1 cellular context compared by ENCODE assay signal in genomic region chr5:140362875-140363630, GRCh38.
TF ChIP-seq lines count a peak whose summit lies in the region.

No MANE protein-coding gene starts in this region.

TF ChIP-seq in HepG2, 621 proteins besides CTCF, POLR2A, EP300 and RAD21 (continued from another document and continues in another):
- TF ChIP-seq BCL6 (CRISPR knock-in tag; IDR thresholded peaks at IDR 0.05) (peak; percentile 64), ZFP82 (CRISPR knock-in tag; IDR thresholded peaks at IDR 0.05; ENCODE audit: borderline replicate concordance) (no peak), NKX3-1 (CRISPR knock-in tag; IDR thresholded peaks at IDR 0.05) (no peak), TOPORS (CRISPR knock-in tag; IDR thresholded peaks at IDR 0.05) (no peak), KDM3A (CRISPR knock-in tag; IDR thresholded peaks at IDR 0.05; ENCODE audit: low read depth) (peak; percentile 38; the same call in 1 of the 2 replicates), ZNF616 (CRISPR knock-in tag; IDR thresholded peaks at IDR 0.05; ENCODE audit: low read depth) (no peak; the same call in 1 of the 2 replicates), PHF5A (CRISPR knock-in tag; IDR thresholded peaks at IDR 0.05; ENCODE audit: low read depth, unreplicated experiment) (no peak), ZNF672 (CRISPR knock-in tag; IDR thresholded peaks at IDR 0.05) (no peak), SALL1 (CRISPR knock-in tag; IDR thresholded peaks at IDR 0.05) (peak; percentile 77), SNAPC5 (CRISPR knock-in tag; IDR thresholded peaks at IDR 0.05; ENCODE audit: borderline replicate concordance) (no peak), GABPB1 (CRISPR knock-in tag; IDR thresholded peaks at IDR 0.05) (peak; percentile 64; the same call in 1 of the 2 replicates), STAG1 (CRISPR knock-in tag; IDR thresholded peaks at IDR 0.05) (peak; percentile 86), ZNF430 (CRISPR knock-in tag; IDR thresholded peaks at IDR 0.05) (no peak), POLR2AphosphoS5 (IDR thresholded peaks at IDR 0.05; ENCODE audit: low read depth, low read length) (no peak), LCORL (IDR thresholded peaks at IDR 0.05) (no peak), LCORL (CRISPR knock-in tag; IDR thresholded peaks at IDR 0.05) (no peak; the same call in 1 of the 2 replicates), CHCHD3 (CRISPR knock-in tag; IDR thresholded peaks at IDR 0.05) (no peak), PAX8 (CRISPR knock-in tag; IDR thresholded peaks at IDR 0.05; ENCODE audit: borderline replicate concordance) (no peak), PHF8 (CRISPR knock-in tag; IDR thresholded peaks at IDR 0.05) (0 out of 2 replicates have a peak, but pooled peaks have one; percentile 22), MAFF (IDR thresholded peaks at IDR 0.05; ENCODE audit: low read depth, low read length) (no peak), GATAD1 (CRISPR knock-in tag; IDR thresholded peaks at IDR 0.05) (no peak), RXRB (CRISPR knock-in tag; IDR thresholded peaks at IDR 0.05; ENCODE audit: borderline replicate concordance) (peak; percentile 88), SMARCC2 (IDR thresholded peaks at IDR 0.05) (no peak), ZNF317 (CRISPR knock-in tag; IDR thresholded peaks at IDR 0.05) (0 out of 2 replicates have a peak, but pooled peaks have one; percentile 32), IRF2 (CRISPR knock-in tag; IDR thresholded peaks at IDR 0.05) (peak; percentile 70; the same call in 1 of the 2 replicates), ZNF737 (CRISPR knock-in tag; IDR thresholded peaks at IDR 0.05; ENCODE audit: borderline replicate concordance) (no peak), SAP130 (CRISPR knock-in tag; IDR thresholded peaks at IDR 0.05; ENCODE audit: low read depth) (peak; percentile 71), REL (CRISPR knock-in tag; conservative IDR thresholded peaks at IDR 0.05) (no peak), PHF20 (CRISPR knock-in tag; IDR thresholded peaks at IDR 0.05) (no peak), TBX2 (CRISPR knock-in tag; IDR thresholded peaks at IDR 0.05; ENCODE audit: borderline replicate concordance) (peak; percentile 71), ZNF598 (CRISPR knock-in tag; IDR thresholded peaks at IDR 0.05; ENCODE audit: borderline replicate concordance) (no peak), TRIM24 (CRISPR knock-in tag; IDR thresholded peaks at IDR 0.05) (peak; percentile 66; the same call in 1 of the 2 replicates), ZNF451 (CRISPR knock-in tag; IDR thresholded peaks at IDR 0.05) (0 out of 2 replicates have a peak, but pooled peaks have one; percentile 48), ZNF570 (CRISPR knock-in tag; IDR thresholded peaks at IDR 0.05; ENCODE audit: borderline replicate concordance) (no peak), ZBTB3 (CRISPR knock-in tag; IDR thresholded peaks at IDR 0.05; ENCODE audit: borderline replicate concordance, low read depth) (no peak), FOXM1 (CRISPR knock-in tag; IDR thresholded peaks at IDR 0.05) (no peak), GRHL1 (CRISPR knock-in tag; conservative IDR thresholded peaks at IDR 0.05) (no peak), ZNF510 (CRISPR knock-in tag; IDR thresholded peaks at IDR 0.05; ENCODE audit: low read depth) (peak; percentile 88), NR2F6 (IDR thresholded peaks at IDR 0.05) (no peak; the same call in 1 of the 2 replicates), NR2F6 (CRISPR knock-in tag; IDR thresholded peaks at IDR 0.05) (peak; percentile 59; the same call in 1 of the 2 replicates), PCBP2 (optimal IDR thresholded peaks at IDR 0.05; ENCODE audit: low read depth, low read length, poor library complexity, severe bottlenecking) (no peak), THAP7 (CRISPR knock-in tag; IDR thresholded peaks at IDR 0.05) (no peak), TEAD3 (CRISPR knock-in tag; optimal IDR thresholded peaks at IDR 0.05; ENCODE audit: borderline replicate concordance) (peak; percentile 32), ZNF709 (CRISPR knock-in tag; IDR thresholded peaks at IDR 0.05) (peak; percentile 63; the same call in 1 of the 2 replicates), PCBP1 (IDR thresholded peaks at IDR 0.05; ENCODE audit: borderline replicate concordance, low read depth, low read length) (no peak), ZFAT (CRISPR knock-in tag; conservative IDR thresholded peaks at IDR 0.05) (no peak), ZNF768 (CRISPR knock-in tag; IDR thresholded peaks at IDR 0.05) (peak; percentile 33; the same call in 1 of the 2 replicates), ZNF224 (CRISPR knock-in tag; IDR thresholded peaks at IDR 0.05) (no peak), ZNF816 (CRISPR knock-in tag; IDR thresholded peaks at IDR 0.05; ENCODE audit: borderline replicate concordance) (no peak), ZFP90 (CRISPR knock-in tag; IDR thresholded peaks at IDR 0.05; ENCODE audit: borderline replicate concordance) (no peak), HNF4G (IDR thresholded peaks at IDR 0.05; ENCODE audit: borderline replicate concordance, low read depth, low read length) (no peak), HNF4G (CRISPR knock-in tag; IDR thresholded peaks at IDR 0.05; ENCODE audit: borderline replicate concordance, low read depth) (no peak), ZNF574 (CRISPR knock-in tag; IDR thresholded peaks at IDR 0.05) (peak; percentile 71), WIZ (CRISPR knock-in tag; IDR thresholded peaks at IDR 0.05) (no peak), BORCS8-MEF2B (CRISPR knock-in tag; IDR thresholded peaks at IDR 0.05) (peak; percentile 58; the same call in 1 of the 2 replicates), ZNF552 (CRISPR knock-in tag; IDR thresholded peaks at IDR 0.05; ENCODE audit: borderline replicate concordance) (0 out of 2 replicates have a peak, but pooled peaks have one; percentile 72), MAFG (CRISPR knock-in tag; IDR thresholded peaks at IDR 0.05) (no peak), ARID2 (CRISPR knock-in tag; IDR thresholded peaks at IDR 0.05; ENCODE audit: borderline replicate concordance) (no peak), YEATS2 (CRISPR knock-in tag; IDR thresholded peaks at IDR 0.05; ENCODE audit: borderline replicate concordance) (peak; percentile 62; the same call in 1 of the 2 replicates), SRY (CRISPR knock-in tag; IDR thresholded peaks at IDR 0.05) (0 out of 2 replicates have a peak, but pooled peaks have one; percentile 43), ZNF605 (CRISPR knock-in tag; IDR thresholded peaks at IDR 0.05) (peak; percentile 80), GLI4 (CRISPR knock-in tag; IDR thresholded peaks at IDR 0.05; ENCODE audit: borderline replicate concordance) (no peak)
- TF ChIP-seq, protein P1, sequence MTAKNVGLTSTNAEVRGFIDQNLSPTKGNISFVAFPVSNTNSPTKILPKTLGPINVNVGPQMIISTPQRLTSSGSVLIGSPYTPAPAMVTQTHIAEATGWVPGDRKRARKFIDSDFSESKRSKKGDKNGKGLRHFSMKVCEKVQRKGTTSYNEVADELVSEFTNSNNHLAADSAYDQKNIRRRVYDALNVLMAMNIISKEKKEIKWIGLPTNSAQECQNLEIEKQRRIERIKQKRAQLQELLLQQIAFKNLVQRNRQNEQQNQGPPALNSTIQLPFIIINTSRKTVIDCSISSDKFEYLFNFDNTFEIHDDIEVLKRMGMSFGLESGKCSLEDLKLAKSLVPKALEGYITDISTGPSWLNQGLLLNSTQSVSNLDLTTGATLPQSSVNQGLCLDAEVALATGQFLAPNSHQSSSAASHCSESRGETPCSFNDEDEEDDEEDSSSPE (CRISPR knock-in tag; IDR thresholded peaks at IDR 0.05) = peak; percentile 55; the same call in 1 of the 2 replicates
- TF ChIP-seq, protein P2, sequence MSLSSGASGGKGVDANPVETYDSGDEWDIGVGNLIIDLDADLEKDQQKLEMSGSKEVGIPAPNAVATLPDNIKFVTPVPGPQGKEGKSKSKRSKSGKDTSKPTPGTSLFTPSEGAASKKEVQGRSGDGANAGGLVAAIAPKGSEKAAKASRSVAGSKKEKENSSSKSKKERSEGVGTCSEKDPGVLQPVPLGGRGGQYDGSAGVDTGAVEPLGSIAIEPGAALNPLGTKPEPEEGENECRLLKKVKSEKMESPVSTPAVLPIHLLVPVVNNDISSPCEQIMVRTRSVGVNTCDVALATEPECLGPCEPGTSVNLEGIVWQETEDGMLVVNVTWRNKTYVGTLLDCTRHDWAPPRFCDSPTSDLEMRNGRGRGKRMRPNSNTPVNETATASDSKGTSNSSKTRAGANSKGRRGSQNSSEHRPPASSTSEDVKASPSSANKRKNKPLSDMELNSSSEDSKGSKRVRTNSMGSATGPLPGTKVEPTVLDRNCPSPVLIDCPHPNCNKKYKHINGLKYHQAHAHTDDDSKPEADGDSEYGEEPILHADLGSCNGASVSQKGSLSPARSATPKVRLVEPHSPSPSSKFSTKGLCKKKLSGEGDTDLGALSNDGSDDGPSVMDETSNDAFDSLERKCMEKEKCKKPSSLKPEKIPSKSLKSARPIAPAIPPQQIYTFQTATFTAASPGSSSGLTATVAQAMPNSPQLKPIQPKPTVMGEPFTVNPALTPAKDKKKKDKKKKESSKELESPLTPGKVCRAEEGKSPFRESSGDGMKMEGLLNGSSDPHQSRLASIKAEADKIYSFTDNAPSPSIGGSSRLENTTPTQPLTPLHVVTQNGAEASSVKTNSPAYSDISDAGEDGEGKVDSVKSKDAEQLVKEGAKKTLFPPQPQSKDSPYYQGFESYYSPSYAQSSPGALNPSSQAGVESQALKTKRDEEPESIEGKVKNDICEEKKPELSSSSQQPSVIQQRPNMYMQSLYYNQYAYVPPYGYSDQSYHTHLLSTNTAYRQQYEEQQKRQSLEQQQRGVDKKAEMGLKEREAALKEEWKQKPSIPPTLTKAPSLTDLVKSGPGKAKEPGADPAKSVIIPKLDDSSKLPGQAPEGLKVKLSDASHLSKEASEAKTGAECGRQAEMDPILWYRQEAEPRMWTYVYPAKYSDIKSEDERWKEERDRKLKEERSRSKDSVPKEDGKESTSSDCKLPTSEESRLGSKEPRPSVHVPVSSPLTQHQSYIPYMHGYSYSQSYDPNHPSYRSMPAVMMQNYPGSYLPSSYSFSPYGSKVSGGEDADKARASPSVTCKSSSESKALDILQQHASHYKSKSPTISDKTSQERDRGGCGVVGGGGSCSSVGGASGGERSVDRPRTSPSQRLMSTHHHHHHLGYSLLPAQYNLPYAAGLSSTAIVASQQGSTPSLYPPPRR (CRISPR knock-in tag; IDR thresholded peaks at IDR 0.05; ENCODE audit: borderline replicate concordance) = no peak
- TF ChIP-seq, protein P3, sequence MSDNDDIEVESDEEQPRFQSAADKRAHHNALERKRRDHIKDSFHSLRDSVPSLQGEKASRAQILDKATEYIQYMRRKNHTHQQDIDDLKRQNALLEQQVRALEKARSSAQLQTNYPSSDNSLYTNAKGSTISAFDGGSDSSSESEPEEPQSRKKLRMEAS (IDR thresholded peaks at IDR 0.05) = peak; percentile 55; the same call in 1 of the 2 replicates
- TF ChIP-seq, protein P4, sequence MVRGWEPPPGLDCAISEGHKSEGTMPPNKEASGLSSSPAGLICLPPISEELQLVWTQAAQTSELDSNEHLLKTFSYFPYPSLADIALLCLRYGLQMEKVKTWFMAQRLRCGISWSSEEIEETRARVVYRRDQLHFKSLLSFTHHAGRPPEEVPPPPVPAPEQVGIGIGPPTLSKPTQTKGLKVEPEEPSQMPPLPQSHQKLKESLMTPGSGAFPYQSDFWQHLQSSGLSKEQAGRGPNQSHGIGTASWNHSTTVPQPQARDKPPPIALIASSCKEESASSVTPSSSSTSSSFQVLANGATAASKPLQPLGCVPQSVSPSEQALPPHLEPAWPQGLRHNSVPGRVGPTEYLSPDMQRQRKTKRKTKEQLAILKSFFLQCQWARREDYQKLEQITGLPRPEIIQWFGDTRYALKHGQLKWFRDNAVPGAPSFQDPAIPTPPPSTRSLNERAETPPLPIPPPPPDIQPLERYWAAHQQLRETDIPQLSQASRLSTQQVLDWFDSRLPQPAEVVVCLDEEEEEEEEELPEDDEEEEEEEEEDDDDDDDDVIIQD (CRISPR knock-in tag; IDR thresholded peaks at IDR 0.05; ENCODE audit: low read depth) = 0 out of 2 replicates have a peak, but pooled peaks have one; percentile 12
- TF ChIP-seq, protein P5, sequence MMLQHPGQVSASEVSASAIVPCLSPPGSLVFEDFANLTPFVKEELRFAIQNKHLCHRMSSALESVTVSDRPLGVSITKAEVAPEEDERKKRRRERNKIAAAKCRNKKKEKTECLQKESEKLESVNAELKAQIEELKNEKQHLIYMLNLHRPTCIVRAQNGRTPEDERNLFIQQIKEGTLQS (CRISPR knock-in tag; IDR thresholded peaks at IDR 0.05) = no peak
